Comparison of ENCODE assay signal across 25 cellular contexts in the genomic region with DNA sequence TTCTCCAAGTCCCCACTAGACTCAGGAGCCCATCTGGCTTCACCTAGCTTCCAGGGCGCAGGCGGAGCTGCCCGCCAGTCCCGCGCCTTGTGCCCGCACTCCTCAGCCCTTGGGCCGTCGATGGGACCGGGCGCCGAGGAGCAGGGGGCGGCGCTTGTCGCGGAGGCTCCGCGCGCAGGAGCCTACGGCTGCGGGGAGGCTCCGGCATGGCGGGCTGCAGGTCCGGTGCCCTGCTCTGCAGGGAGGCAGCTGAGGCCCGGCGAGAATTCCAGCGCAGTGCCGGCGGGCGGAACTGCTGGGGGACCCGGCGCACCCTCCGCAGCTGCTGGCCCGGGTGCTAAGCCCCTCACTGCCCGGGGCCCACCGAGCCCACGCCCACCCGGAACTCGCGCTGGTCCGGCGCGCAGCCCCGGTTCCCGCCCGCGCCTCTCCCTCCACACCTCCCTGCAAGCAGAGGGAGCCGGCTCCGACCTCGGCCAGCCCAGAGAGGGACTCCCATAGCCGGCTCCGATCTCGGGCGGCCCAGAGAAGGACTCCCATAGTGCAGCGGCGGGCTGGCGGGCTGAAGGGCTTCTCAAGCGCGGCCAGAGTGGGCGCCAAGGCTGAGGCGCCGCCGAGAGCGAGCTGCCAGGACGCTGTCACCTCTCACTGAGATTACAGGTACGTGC.
"Had no signal": no experiment of that assay in that cellular context is flagged by ENCODE, and none has a peak within 500 bp of the region (broad histone marks: within the 10 kb centered on the region; RNA-seq: fewer than 3 reads in every experiment).

No MANE protein-coding gene starts in this region.

- H3K4me1 Mint-ChIP-seq: activated CD4-positive, alpha-beta T cell treated with anti-CD3 and anti-CD28 coated beads for 36 hours; activated CD4-positive, alpha-beta T cell treated with anti-CD3 and anti-CD28 coated beads, Interleukin-2, amount 10 ng/mL, durations not matched to agents 24 days and 14 days; activated CD8-positive, alpha-beta memory T cell treated with anti-CD3 and anti-CD28 coated beads, Interleukin-2, amount 10 ng/mL, durations not matched to agents 7 days and 5 days; activated naive CD4-positive, alpha-beta T cell treated with anti-CD3 and anti-CD28 coated beads, Interleukin-2, amount 10 ng/mL, durations not matched to agents 7 days and 5 days; activated naive CD8-positive, alpha-beta T cell treated with anti-CD3 and anti-CD28 coated beads, Interleukin-2, amount 10 ng/mL, durations not matched to agents 7 days and 5 days; central memory CD8-positive, alpha-beta T cell had no signal

- H3K9me3 Mint-ChIP-seq: activated CD4-positive, alpha-beta memory T cell treated with anti-CD3 and anti-CD28 coated beads for 36 hours; activated CD4-positive, alpha-beta T cell treated with anti-CD3 and anti-CD28 coated beads, Interleukin-2, amount 10 ng/mL, durations not matched to agents 24 days and 14 days; activated naive CD4-positive, alpha-beta T cell treated with anti-CD3 and anti-CD28 coated beads, Interleukin-2, amount 50 U/mL, for 72 hours; activated naive CD8-positive, alpha-beta T cell treated with anti-CD3 and anti-CD28 coated beads, Interleukin-2, amount 10 ng/mL, durations not matched to agents 7 days and 5 days; central memory CD8-positive, alpha-beta T cell; effector memory CD8-positive, alpha-beta T cell had no signal

- H3K4me3 Mint-ChIP-seq: activated CD4-positive, alpha-beta memory T cell treated with anti-CD3 and anti-CD28 coated beads for 36 hours; activated CD4-positive, alpha-beta T cell treated with anti-CD3 and anti-CD28 coated beads for 36 hours; activated CD4-positive, alpha-beta T cell treated with anti-CD3 and anti-CD28 coated beads, Interleukin-2, amount 10 ng/mL, durations not matched to agents 24 days and 14 days; activated CD8-positive, alpha-beta memory T cell treated with anti-CD3 and anti-CD28 coated beads, Interleukin-2, amount 10 ng/mL, durations not matched to agents 7 days and 5 days; activated CD8-positive, alpha-beta T cell treated with anti-CD3 and anti-CD28 coated beads, Interleukin-2, amount 10 ng/mL, durations not matched to agents 7 days and 5 days; activated naive CD4-positive, alpha-beta T cell treated with anti-CD3 and anti-CD28 coated beads, Interleukin-2, amount 10 ng/mL, durations not matched to agents 7 days and 5 days; activated naive CD8-positive, alpha-beta T cell treated with anti-CD3 and anti-CD28 coated beads, Interleukin-2, amount 10 ng/mL, durations not matched to agents 7 days and 5 days; central memory CD8-positive, alpha-beta T cell; effector memory CD8-positive, alpha-beta T cell had no signal

- H3K27me3 Mint-ChIP-seq: activated naive CD4-positive, alpha-beta T cell treated with anti-CD3 and anti-CD28 coated beads, Interleukin-2, amount 10 ng/mL, durations not matched to agents 7 days and 5 days had no signal

- H3K27ac Mint-ChIP-seq: activated CD4-positive, alpha-beta memory T cell treated with anti-CD3 and anti-CD28 coated beads for 36 hours; activated CD4-positive, alpha-beta T cell treated with anti-CD3 and anti-CD28 coated beads for 36 hours; activated CD4-positive, alpha-beta T cell treated with anti-CD3 and anti-CD28 coated beads, Interleukin-2, amount 10 ng/mL, durations not matched to agents 24 days and 14 days; activated CD8-positive, alpha-beta memory T cell treated with anti-CD3 and anti-CD28 coated beads, Interleukin-2, amount 10 ng/mL, durations not matched to agents 7 days and 5 days; activated CD8-positive, alpha-beta T cell treated with anti-CD3 and anti-CD28 coated beads, Interleukin-2, amount 10 ng/mL, durations not matched to agents 7 days and 5 days; activated naive CD4-positive, alpha-beta T cell treated with anti-CD3 and anti-CD28 coated beads, Interleukin-2, amount 10 ng/mL, durations not matched to agents 7 days and 5 days; activated naive CD4-positive, alpha-beta T cell treated with anti-CD3 and anti-CD28 coated beads, Interleukin-2, amount 50 U/mL, for 72 hours; activated naive CD8-positive, alpha-beta T cell treated with anti-CD3 and anti-CD28 coated beads, Interleukin-2, amount 10 ng/mL, durations not matched to agents 7 days and 5 days; effector memory CD8-positive, alpha-beta T cell had no signal

- DNase-seq: activated CD4-positive, alpha-beta memory T cell treated with anti-CD3 and anti-CD28 coated beads for 36 hours; activated CD4-positive, alpha-beta T cell treated with anti-CD3 and anti-CD28 coated beads for 36 hours; activated CD4-positive, alpha-beta T cell treated with anti-CD3 and anti-CD28 coated beads, Interleukin-2, amount 10 ng/mL, durations not matched to agents 24 days and 14 days; activated CD4-positive, CD25-positive, alpha-beta regulatory T cell; activated CD4-positive, CD25-positive, alpha-beta regulatory T cell treated with anti-CD3 and anti-CD28 coated beads, Interleukin-2, amount 50 U/mL, for 72 hours; activated CD8-positive, alpha-beta memory T cell treated with anti-CD3 and anti-CD28 coated beads, Interleukin-2, amount 10 ng/mL, durations not matched to agents 7 days and 5 days; activated CD8-positive, alpha-beta memory T cell treated with anti-CD3 and anti-CD28 coated beads, Interleukin-2, amount 50 U/mL, for 4 hours; activated CD8-positive, alpha-beta T cell treated with anti-CD3 and anti-CD28 coated beads, Interleukin-2, amount 10 ng/mL, durations not matched to agents 7 days and 5 days; activated gamma-delta T cell; activated naive CD4-positive, alpha-beta T cell; activated naive CD4-positive, alpha-beta T cell treated with anti-CD3 and anti-CD28 coated beads, Interleukin-2, amount 10 ng/mL, durations not matched to agents 7 days and 5 days; activated naive CD8-positive, alpha-beta T cell treated with anti-CD3 and anti-CD28 coated beads, Interleukin-2, amount 10 ng/mL, durations not matched to agents 7 days and 5 days; activated T-cell treated with anti-CD3 and anti-CD28 coated beads, Interleukin-2, amount 50 U/mL, for 1 hour; activated T-cell treated with anti-CD3 and anti-CD28 coated beads, Interleukin-2, amount 50 U/mL, for 48 hours; cortex of kidney; dermis blood vessel endothelial cell; effector CD4-positive, alpha-beta T cell; effector memory CD8-positive, alpha-beta T cell; erythroblast; foreskin keratinocyte; gastrocnemius medialis; glutamatergic neuron; T-helper 2 cell had no signal

- ATAC-seq: activated CD4-positive, alpha-beta T cell treated with anti-CD3 and anti-CD28 coated beads for 36 hours; activated CD8-positive, alpha-beta memory T cell treated with anti-CD3 and anti-CD28 coated beads, Interleukin-2, amount 10 ng/mL, durations not matched to agents 7 days and 5 days; activated CD8-positive, alpha-beta T cell treated with anti-CD3 and anti-CD28 coated beads, Interleukin-2, amount 10 ng/mL, durations not matched to agents 7 days and 5 days; activated naive CD4-positive, alpha-beta T cell treated with anti-CD3 and anti-CD28 coated beads, Interleukin-2, amount 50 U/mL, for 72 hours; effector memory CD8-positive, alpha-beta T cell; foreskin keratinocyte; gastrocnemius medialis had no signal

- H3K36me3 Mint-ChIP-seq: activated CD4-positive, alpha-beta memory T cell treated with anti-CD3 and anti-CD28 coated beads for 36 hours; activated CD8-positive, alpha-beta memory T cell treated with anti-CD3 and anti-CD28 coated beads, Interleukin-2, amount 10 ng/mL, durations not matched to agents 7 days and 5 days; activated naive CD4-positive, alpha-beta T cell treated with anti-CD3 and anti-CD28 coated beads, Interleukin-2, amount 10 ng/mL, durations not matched to agents 7 days and 5 days; activated naive CD4-positive, alpha-beta T cell treated with anti-CD3 and anti-CD28 coated beads, Interleukin-2, amount 50 U/mL, for 72 hours; activated naive CD8-positive, alpha-beta T cell treated with anti-CD3 and anti-CD28 coated beads, Interleukin-2, amount 10 ng/mL, durations not matched to agents 7 days and 5 days had no signal
